9 cellular contexts compared by ENCODE assay signal in the genomic region with DNA sequence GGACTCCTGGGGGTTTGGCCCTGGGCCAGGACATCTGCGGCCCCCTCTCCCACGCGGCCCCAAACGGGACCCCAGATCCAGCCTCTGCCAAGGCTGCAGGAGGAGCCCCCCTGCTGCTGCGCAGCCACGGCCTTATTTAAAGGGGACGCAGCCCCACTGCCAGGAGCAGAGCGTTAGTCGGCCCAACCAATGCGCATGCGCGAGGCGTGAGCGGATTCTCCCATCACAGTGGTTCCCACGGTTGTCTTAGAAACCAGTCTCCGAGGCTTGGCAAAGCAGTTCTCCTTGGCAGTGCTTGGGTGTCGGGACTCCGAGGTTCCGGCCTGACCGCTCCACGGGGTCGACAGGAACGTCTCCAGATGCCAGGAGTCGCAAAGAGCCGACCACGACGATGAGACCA.
DNase-seq lines count a peak whose midpoint lies in the region; ATAC-seq, FAIRE-seq and TF ChIP-seq lines count a peak whose summit lies in the region.
"Had no signal": no experiment of that assay in that cellular context is flagged by ENCODE, and none has a peak within 500 bp of the region (broad histone marks: within the 10 kb centered on the region; RNA-seq: fewer than 3 reads in every experiment).

No MANE protein-coding gene starts in this region.

- H3K9ac ChIP-seq in parathyroid adenoma: no peak overlapping the region

- ATAC-seq in RWPE2 (ENCODE audit: low read depth) (peak; percentile 58; the same call in 1 of the 3 replicates), body of pancreas (no peak), GM21360 (IDR thresholded peaks at IDR 0.05; ENCODE audit: unreplicated experiment) (no peak)

- in situ Hi-C loops in KBM-7 (cut with MboI; ENCODE audit: low pct_unique_long_range_greater_than_20kb, low sequenced_read_pairs): no loop called here

- no peaks in the 10 kb centered on the region for H3K9me3 Mint-ChIP-seq in type B pancreatic cell

- 54 to 76% methylated on average over 4 to 27 of the region's 27 CpGs for WGBS in body of pancreas, 2 donors

- TF ChIP-seq CTCF in AG09319 (IDR thresholded peaks at IDR 0.05; ENCODE audit: low read depth, low read length) (no peak), RWPE2 (IDR thresholded peaks at IDR 0.05; ENCODE audit: poor library complexity, severe bottlenecking) (no peak), body of pancreas (IDR thresholded peaks at IDR 0.05) (no peak), parathyroid adenoma (IDR thresholded peaks at IDR 0.05) (no peak), type B pancreatic cell (conservative IDR thresholded peaks at IDR 0.05) (no peak)

- H2AFZ ChIP-seq in parathyroid adenoma: no peak overlapping the region

- H3K4me1 Mint-ChIP-seq in type B pancreatic cell (ENCODE audit: unreplicated experiment): no peaks in the 10 kb centered on the region

- DNase-seq in AG09319 (ENCODE audit: extremely low read depth, low read depth) (peak; percentile 25), RWPE2 (ENCODE audit: low spot score) (no peak), body of pancreas (peak; percentile 16 to 52 (median 44)), type B pancreatic cell (ENCODE audit: extremely low spot score, unreplicated experiment) (no peak), KBM-7 (no peak), GM12891 (ENCODE audit: insufficient read length, low spot score) (no peak)
- DNase-seq: DND-41 had no signal

- H3K4me3 Mint-ChIP-seq in type B pancreatic cell: no peak overlapping the region

- H3K27ac ChIP-seq in RWPE2 (ENCODE audit: poor library complexity, severe bottlenecking) (no peak overlapping the region), body of pancreas (no peak overlapping the region), parathyroid adenoma (no peak overlapping the region)

- no peaks in the 10 kb centered on the region for H3K27me3 Mint-ChIP-seq in type B pancreatic cell

- no peaks in the 10 kb centered on the region for H3K79me2 ChIP-seq in parathyroid adenoma

- TF ChIP-seq POLR2A in body of pancreas (IDR thresholded peaks at IDR 0.05) (no peak), GM12891 (IDR thresholded peaks at IDR 0.05; ENCODE audit: low read depth, low read length) (no peak)

- no peaks in the 10 kb centered on the region for H3K4me1 ChIP-seq in RWPE2 (ENCODE audit: insufficient read depth, poor library complexity, severe bottlenecking)
- peaks cover 8% of the 10 kb centered on the region for H3K4me1 ChIP-seq in body of pancreas
- H3K4me1 ChIP-seq in parathyroid adenoma: no peaks in the 10 kb centered on the region

- no peak overlapping the region for H3K27ac Mint-ChIP-seq in type B pancreatic cell

- H3K36me3 ChIP-seq in RWPE2 (ENCODE audit: low read depth): no peaks in the 10 kb centered on the region
- no peaks in the 10 kb centered on the region for H3K36me3 ChIP-seq in body of pancreas (replicated peaks in 1 of 2; ENCODE audit: insufficient read depth in 1 of 2, low read depth in 2 of 2)
- H3K36me3 ChIP-seq in parathyroid adenoma (ENCODE audit: control insufficient read depth, insufficient read depth, low read length): no peaks in the 10 kb centered on the region

- H3K27me3 ChIP-seq in RWPE2 (ENCODE audit: insufficient read depth, poor library complexity, severe bottlenecking) (no peaks in the 10 kb centered on the region), body of pancreas (no peaks in the 10 kb centered on the region), parathyroid adenoma (ENCODE audit: control insufficient read depth, insufficient read depth, low read length) (no peaks in the 10 kb centered on the region)

- H3K4me2 ChIP-seq in parathyroid adenoma (ENCODE audit: low read length): peak overlapping the region; percentile 39

- H3K36me3 Mint-ChIP-seq in type B pancreatic cell: no peaks in the 10 kb centered on the region

- H3K9me3 ChIP-seq in RWPE2 (ENCODE audit: severe bottlenecking) (no peaks in the 10 kb centered on the region), body of pancreas (no peaks in the 10 kb centered on the region), parathyroid adenoma (ENCODE audit: control insufficient read depth, low read length) (no peaks in the 10 kb centered on the region)

- intact Hi-C loops in body of pancreas (cut with DNase I): no loop called here

- H3K4me3 ChIP-seq in RWPE2 (ENCODE audit: severe bottlenecking) (peak overlapping the region; percentile 2), body of pancreas (no peak overlapping the region), parathyroid adenoma (ENCODE audit: low read depth, low read length) (no peak overlapping the region)

- FAIRE-seq in GM12891 (lab: Jason Lieb, UNC): no peak

TF ChIP-seq in GM12891, 5 proteins besides CTCF, POLR2A, EP300 and RAD21:
- TF ChIP-seq POLR2AphosphoS5 (IDR thresholded peaks at IDR 0.05; ENCODE audit: low read depth, low read length) (no peak), TAF1 (IDR thresholded peaks at IDR 0.05; ENCODE audit: low read depth, low read length) (no peak), SPI1 (IDR thresholded peaks at IDR 0.05; ENCODE audit: low read depth, low read length) (no peak), PAX5 (IDR thresholded peaks at IDR 0.05; ENCODE audit: insufficient read depth, low read length, severe bottlenecking) (no peak), POU2F2 (IDR thresholded peaks at IDR 0.05; ENCODE audit: low read depth, low read length) (no peak)

Comparison
In these comparisons a context has a peak if more than half of its experiments do, and no peak if none do; other contexts are left out.
1. DNase-seq: peak in AG09319 (single experiment) and body of pancreas (4 of 4); none in RWPE2 (single experiment), type B pancreatic cell (single experiment), KBM-7 (single experiment) and GM12891 (single experiment).